ENCODE assay signal across 34 cellular contexts in the genomic region with DNA sequence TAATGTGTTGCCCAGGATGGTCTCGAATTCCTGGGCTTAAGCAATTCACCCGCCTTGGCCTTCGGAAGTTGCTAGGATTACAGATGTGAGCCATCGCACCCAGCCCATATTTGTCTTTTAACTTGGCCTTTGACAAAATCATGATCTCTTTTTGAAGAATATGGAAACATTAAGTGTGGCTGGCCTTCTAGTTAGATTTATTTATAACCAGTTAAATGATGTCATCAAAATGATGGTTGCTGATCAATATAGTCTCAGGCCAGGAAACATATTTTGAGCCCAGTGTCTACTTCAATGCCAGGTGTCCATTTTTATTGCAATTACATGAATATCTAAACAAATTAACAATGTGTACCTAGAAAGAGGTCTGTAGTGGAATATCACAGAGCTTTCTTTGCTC.
"Had no signal": no experiment of that assay in that cellular context is flagged by ENCODE, and none has a peak within 500 bp of the region (broad histone marks: within the 10 kb centered on the region; RNA-seq: fewer than 3 reads in every experiment).

No MANE protein-coding gene starts in this region.

- ATAC-seq: activated naive CD4-positive, alpha-beta T cell treated with anti-CD3 and anti-CD28 coated beads, Interleukin-2, amount 50 U/mL, for 72 hours; activated naive CD8-positive, alpha-beta T cell treated with anti-CD3 and anti-CD28 coated beads, Interleukin-2, amount 50 U/mL, for 24 hours; activated T-cell treated with anti-CD3 and anti-CD28 coated beads, Interleukin-2, amount 50 U/mL, for 4 hours; activated T-cell treated with anti-CD3 and anti-CD28 coated beads, Interleukin-2, amount 50 U/mL, for 72 hours; activated T-helper 17 cell treated with anti-CD3 and anti-CD28 coated beads, Interleukin-2, amount 50 U/mL, for 72 hours; body of pancreas had no signal

- FAIRE-seq: astrocyte, bronchial epithelial cell had no signal

- H3K36me3 ChIP-seq: adrenal gland, ascending aorta, brain microvascular endothelial cell, breast epithelium, cardiac muscle cell had no signal

- H3K27ac ChIP-seq: adrenal gland, ascending aorta, body of pancreas, breast epithelium, cardiac muscle cell had no signal

- H3K4me1 ChIP-seq: ascending aorta, body of pancreas, breast epithelium had no signal

- DNase-seq: activated effector memory CD4-positive, alpha-beta T cell treated with anti-CD3 and anti-CD28 coated beads, Interleukin-2, amount 50 U/mL, for 16 hours; activated effector memory CD4-positive, alpha-beta T cell treated with Interleukin-2 at 50 U/mL for 16 hours; activated gamma-delta T cell; activated gamma-delta T cell treated with Interleukin-2 at 50 U/mL for 16 hours; activated naive CD4-positive, alpha-beta T cell; activated naive CD4-positive, alpha-beta T cell treated with anti-CD3 and anti-CD28 coated beads for 36 hours; activated naive CD4-positive, alpha-beta T cell treated with anti-CD3 and anti-CD28 coated beads, Interleukin-2, amount 10 ng/mL, durations not matched to agents 7 days and 5 days; activated naive CD4-positive, alpha-beta T cell treated with anti-CD3 and anti-CD28 coated beads, Interleukin-2, amount 50 U/mL, for 16 hours; activated naive CD4-positive, alpha-beta T cell treated with Interleukin-2 at 50 U/mL for 16 hours; activated naive CD8-positive, alpha-beta T cell treated with anti-CD3 and anti-CD28 coated beads for 36 hours; activated naive CD8-positive, alpha-beta T cell treated with anti-CD3 and anti-CD28 coated beads, Interleukin-2, amount 10 ng/mL, durations not matched to agents 7 days and 5 days; activated naive CD8-positive, alpha-beta T cell treated with anti-CD3 and anti-CD28 coated beads, Interleukin-2, amount 50 U/mL, for 24 hours; activated T-cell treated with anti-CD3 and anti-CD28 coated beads, Interleukin-2, amount 50 U/mL, for 1 hour; activated T-cell treated with anti-CD3 and anti-CD28 coated beads, Interleukin-2, amount 50 U/mL, for 24 hours; activated T-cell treated with anti-CD3 and anti-CD28 coated beads, Interleukin-2, amount 50 U/mL, for 4 hours; activated T-cell treated with anti-CD3 and anti-CD28 coated beads, Interleukin-2, amount 50 U/mL, for 48 hours; activated T-cell treated with anti-CD3 and anti-CD28 coated beads, Interleukin-2, amount 50 U/mL, for 72 hours; adrenal gland; amniotic stem cell; amygdala; anterior cingulate cortex; aorta; body of pancreas; caudate nucleus; central memory CD4-positive, alpha-beta T cell; cerebellar nuclear complex had no signal

- H3K27me3 ChIP-seq: adrenal gland, ascending aorta, body of pancreas, brain microvascular endothelial cell, breast epithelium, cardiac muscle cell had no signal

- H3K9me3 ChIP-seq: adrenal gland, ascending aorta, body of pancreas, breast epithelium had no signal

- H3K4me3 ChIP-seq: adrenal gland, ascending aorta, body of pancreas, breast epithelium, cardiac muscle cell had no signal
